10 cellular contexts compared by ENCODE assay signal in the genomic region with DNA sequence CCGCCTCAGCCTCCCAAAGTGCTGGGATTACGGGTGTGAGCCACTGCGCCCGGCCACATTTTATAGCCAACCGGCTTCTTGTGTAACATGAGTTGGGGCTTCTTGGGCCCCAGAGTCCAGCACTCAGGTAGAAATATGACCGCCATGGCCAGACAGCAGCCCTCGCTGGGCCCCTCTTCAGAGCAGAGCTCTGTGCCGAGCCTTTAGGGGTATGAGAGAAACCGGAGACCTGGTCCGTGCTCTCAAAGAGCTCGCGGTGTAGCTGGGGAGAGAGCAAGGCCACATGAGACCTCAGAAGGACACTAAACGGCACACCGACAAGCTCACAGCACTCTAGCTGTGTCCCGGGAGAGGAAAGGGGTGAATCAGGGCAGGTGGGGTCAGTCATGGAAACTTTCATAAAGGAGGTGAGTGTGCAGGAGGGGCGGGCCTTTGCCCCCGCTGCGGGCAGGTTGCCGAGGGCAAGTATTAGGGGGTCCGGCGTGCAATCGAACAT. TPM values are rescaled to one million over a fixed set of nuclear protein-coding genes. Genes with fewer than 3 reads are reported as not detected.
DNase-seq lines count a peak whose midpoint lies in the region; ATAC-seq, FAIRE-seq and TF ChIP-seq lines count a peak whose summit lies in the region.
"Had no signal": no experiment of that assay in that cellular context is flagged by ENCODE, and none has a peak within 500 bp of the region (broad histone marks: within the 10 kb centered on the region; RNA-seq: fewer than 3 reads in every experiment).

No MANE protein-coding gene starts in this region.

- WGBS in sigmoid colon, 2 donors: 87 to 92% methylated on average over 22 of the region's 22 CpGs

- no peak for TF ChIP-seq CTCF in ascending aorta (IDR thresholded peaks at IDR 0.05)
- no peak for TF ChIP-seq CTCF in kidney (IDR thresholded peaks at IDR 0.05; ENCODE audit: borderline replicate concordance, extremely low read depth, insufficient read depth)
- TF ChIP-seq CTCF in sigmoid colon (IDR thresholded peaks at IDR 0.05): no peak

- no peak for ATAC-seq in CD4-positive, CD25-positive, alpha-beta regulatory T cell (ENCODE audit: low read depth in 2 of 2)
- ATAC-seq in GM18519 (IDR thresholded peaks at IDR 0.05; ENCODE audit: low FRiP score, unreplicated experiment) (no peak), HG03565 (IDR thresholded peaks at IDR 0.05; ENCODE audit: unreplicated experiment) (no peak)

- peaks cover 3% of the 10 kb centered on the region for H3K36me3 ChIP-seq in CD4-positive, CD25-positive, alpha-beta regulatory T cell (ENCODE audit: control insufficient read depth, insufficient read depth, low read length)
- H3K36me3 ChIP-seq in ascending aorta: peaks cover 0 to 9% of the 10 kb centered on the region in 2 donors
- H3K36me3 ChIP-seq in kidney (ENCODE audit: control insufficient read depth in 1 of 2, insufficient read depth in 2 of 2, low read length in 2 of 2): peaks cover 0 to 8% of the 10 kb centered on the region in 2 donors
- no peaks in the 10 kb centered on the region for H3K36me3 ChIP-seq in sigmoid colon

- peaks cover 0 to 1% (median 0%) of the 10 kb centered on the region in 7 donors for H3K9me3 Mint-ChIP-seq in CD4-positive, CD25-positive, alpha-beta regulatory T cell
- H3K9me3 Mint-ChIP-seq: activated CD4-positive, alpha-beta memory T cell treated with anti-CD3 and anti-CD28 coated beads, Interleukin-2, amount 10 ng/mL, durations not matched to agents 7 days and 5 days; naive thymus-derived CD4-positive, alpha-beta T cell had no signal

- no peak for TF ChIP-seq POLR2A in sigmoid colon (IDR thresholded peaks at IDR 0.05)

- H3K9me3 ChIP-seq in CD4-positive, CD25-positive, alpha-beta regulatory T cell (ENCODE audit: control insufficient read depth in 2 of 2, low read length in 2 of 2): no peaks in the 10 kb centered on the region
- H3K9me3 ChIP-seq in ascending aorta (no peaks in the 10 kb centered on the region), kidney (ENCODE audit: control insufficient read depth in 1 of 2, low read length in 2 of 2) (no peaks in the 10 kb centered on the region), sigmoid colon (no peaks in the 10 kb centered on the region)

- H3K4me1 ChIP-seq in CD4-positive, CD25-positive, alpha-beta regulatory T cell (ENCODE audit: control insufficient read depth, insufficient read depth, low read length, poor library complexity, severe bottlenecking): peaks cover 82% of the 10 kb centered on the region
- H3K4me1 ChIP-seq in ascending aorta (peaks cover 63 to 94% of the 10 kb centered on the region in 2 donors), kidney (ENCODE audit: control insufficient read depth in 1 of 2, insufficient read depth in 1 of 2, low read depth in 1 of 2, low read length in 2 of 2) (peaks cover 81 to 92% of the 10 kb centered on the region in 2 donors), sigmoid colon (peaks cover 0 to 97% (median 96%) of the 10 kb centered on the region in 4 donors)

- no peak for DNase-seq in CD4-positive, CD25-positive, alpha-beta regulatory T cell
- DNase-seq in ascending aorta (ENCODE audit: low spot score in 2 of 2) (no peak), kidney (peak; percentile 68), sigmoid colon (no peak), ecto neural progenitor cell (ENCODE audit: low spot score) (no peak), cerebellum (ENCODE audit: low spot score) (no peak)
- DNase-seq: activated CD4-positive, alpha-beta memory T cell treated with anti-CD3 and anti-CD28 coated beads, Interleukin-2, amount 10 ng/mL, durations not matched to agents 7 days and 5 days; naive thymus-derived CD4-positive, alpha-beta T cell had no signal

- H3K4me1 Mint-ChIP-seq in CD4-positive, CD25-positive, alpha-beta regulatory T cell: peaks cover 19 to 95% (median 65%) of the 10 kb centered on the region in 4 donors

- H3K27ac Mint-ChIP-seq in CD4-positive, CD25-positive, alpha-beta regulatory T cell: peak overlapping the region in 2 of 3 donors; percentile 20 to 74

- H3K9ac ChIP-seq in kidney (ENCODE audit: low read length in 2 of 2): peak overlapping the region; percentile 4 to 87

- no peak overlapping the region for H3K4me3 ChIP-seq in CD4-positive, CD25-positive, alpha-beta regulatory T cell (ENCODE audit: low read depth, low read length)
- H3K4me3 ChIP-seq in ascending aorta (peak overlapping the region; percentile 2 to 45), kidney (ENCODE audit: low read length in 2 of 2) (peak overlapping the region in 1 of 2 donors; percentile 22), sigmoid colon (peak overlapping the region in 2 of 4 donors; percentile 0 to 11)

- no peaks in the 10 kb centered on the region for H3K27me3 Mint-ChIP-seq in CD4-positive, CD25-positive, alpha-beta regulatory T cell
- H3K27me3 Mint-ChIP-seq: activated CD4-positive, alpha-beta memory T cell treated with anti-CD3 and anti-CD28 coated beads, Interleukin-2, amount 10 ng/mL, durations not matched to agents 7 days and 5 days had no signal

- intact Hi-C loops in ascending aorta (cut with DNase I): no loop called here
- intact Hi-C loops in kidney (cut with DNase I): no loop called here
- intact Hi-C loops in sigmoid colon (cut with DNase I): no loop called here

- no peaks in the 10 kb centered on the region for H3K27me3 ChIP-seq in CD4-positive, CD25-positive, alpha-beta regulatory T cell (ENCODE audit: control insufficient read depth, insufficient read depth, low read length)
- H3K27me3 ChIP-seq in ascending aorta (no peaks in the 10 kb centered on the region), sigmoid colon (no peaks in the 10 kb centered on the region)

- no peak for TF ChIP-seq EP300 in sigmoid colon (IDR thresholded peaks at IDR 0.05)

- no peak overlapping the region for H3K27ac ChIP-seq in CD4-positive, CD25-positive, alpha-beta regulatory T cell (ENCODE audit: insufficient read depth, low read length, poor library complexity, severe bottlenecking)
- peak overlapping the region; percentile 92 to 96 for H3K27ac ChIP-seq in ascending aorta
- H3K27ac ChIP-seq in kidney (ENCODE audit: low read depth in 2 of 2, low read length in 2 of 2): peak overlapping the region; percentile 94 to 96
- H3K27ac ChIP-seq in sigmoid colon: peak overlapping the region; percentile 96 to 100 (median 98)

- peaks cover 20% of the 10 kb centered on the region for H3K36me3 Mint-ChIP-seq in CD4-positive, CD25-positive, alpha-beta regulatory T cell

- H3K4me3 Mint-ChIP-seq in CD4-positive, CD25-positive, alpha-beta regulatory T cell: peak overlapping the region in 2 of 4 donors; percentile 51 to 77
- H3K4me3 Mint-ChIP-seq: activated CD4-positive, alpha-beta memory T cell treated with anti-CD3 and anti-CD28 coated beads, Interleukin-2, amount 10 ng/mL, durations not matched to agents 7 days and 5 days had no signal

- FAIRE-seq in kidney (lab: Jason Lieb, UNC): no peak

RNA-seq across cellular contexts. Expression of gene ACTN4, which starts 15.8 kb away (rescaled TPM):
- 323 TPM for total RNA-seq in CD4-positive, CD25-positive, alpha-beta regulatory T cell
- polyA plus RNA-seq in CD4-positive, CD25-positive, alpha-beta regulatory T cell: 10 to 100 TPM; 11.2 to 22.2 (median 15.7) TPM
- total RNA-seq in ascending aorta: 1,036 TPM
- 606 TPM for total RNA-seq in kidney
- 231 TPM for polyA plus RNA-seq in kidney (ENCODE audit: insufficient read depth, low read depth, low replicate concordance)
- total RNA-seq in sigmoid colon: 100 to 1,000 TPM; 131 to 328 (median 197) TPM
- polyA plus RNA-seq in sigmoid colon: 100 to 1,000 TPM; 122 to 456 (median 176) TPM
- total RNA-seq in cerebellum: 71.8 TPM

RNA-seq across cellular contexts. Expression of gene EIF3K, which starts 44.2 kb away (rescaled TPM):
- 319 TPM for total RNA-seq in CD4-positive, CD25-positive, alpha-beta regulatory T cell
- polyA plus RNA-seq in CD4-positive, CD25-positive, alpha-beta regulatory T cell: 100 to 1,000 TPM; 429 to 508 (median 476) TPM
- 696 TPM for total RNA-seq in ascending aorta
- 259 TPM for total RNA-seq in kidney
- polyA plus RNA-seq in kidney (ENCODE audit: insufficient read depth, low read depth, low replicate concordance): 723 TPM
- 100 to 1,000 TPM; 469 to 803 (median 546) TPM for total RNA-seq in sigmoid colon
- polyA plus RNA-seq in sigmoid colon: 100 to 1,000 TPM; 498 to 637 (median 574) TPM
- total RNA-seq in cerebellum: 98.1 TPM

RNA-seq across cellular contexts. Expression of gene MAP4K1, which starts 45.5 kb away (rescaled TPM):
- total RNA-seq in CD4-positive, CD25-positive, alpha-beta regulatory T cell: 310 TPM
- polyA plus RNA-seq in CD4-positive, CD25-positive, alpha-beta regulatory T cell: 100 to 1,000 TPM; 117 to 164 (median 140) TPM
- total RNA-seq in ascending aorta (15.1 TPM), kidney (17.7 TPM), sigmoid colon (1 to 10 TPM; 1.2 to 8.9 (median 1.3) TPM), cerebellum (0.27 TPM)
- polyA plus RNA-seq in kidney (ENCODE audit: insufficient read depth, low read depth, low replicate concordance) (3.9 TPM), sigmoid colon (10 to 100 TPM in 1 of 3 donors, 1 to 10 TPM in 2; 1.6 to 29.7 (median 4.8) TPM)

Comparison
In these comparisons a context has a peak if more than half of its experiments do, and no peak if none do; other contexts are left out.
1. RNA of gene MAP4K1, which starts 45.5 kb away (total RNA-seq): 310 TPM in CD4-positive, CD25-positive, alpha-beta regulatory T cell (single experiment); 17.7 TPM in kidney (single experiment), 15.1 TPM in ascending aorta (single experiment), 1.2 to 8.9 TPM in sigmoid colon and 0.27 TPM in cerebellum (single experiment); every median in the first group is over 10 times any median in the second.